ENCODE assay signal across 16 cellular contexts in genomic region chr13:85698236-85698635, GRCh38.
"Had no signal": no experiment of that assay in that cellular context is flagged by ENCODE, and none has a peak within 500 bp of the region (broad histone marks: within the 10 kb centered on the region; RNA-seq: fewer than 3 reads in every experiment).

No MANE protein-coding gene starts in this region.

- H3K9me3 ChIP-seq: colonic mucosa had no signal

- H3K27ac Mint-ChIP-seq: endodermal cell, mesothelial cell of epicardium, natural killer cell had no signal

- H3K79me2 ChIP-seq: hepatocyte had no signal

- H2AFZ ChIP-seq: hepatocyte had no signal

- H3K4me2 ChIP-seq: hepatocyte had no signal

- H3K4me3 ChIP-seq: colonic mucosa, hepatocyte had no signal

- H3K27ac ChIP-seq: colonic mucosa, hepatocyte had no signal

- H3K4me3 Mint-ChIP-seq: endodermal cell, mesothelial cell of epicardium, natural killer cell, neural crest cell had no signal

- H3K36me3 ChIP-seq: colonic mucosa had no signal

- H3K4me1 Mint-ChIP-seq: endodermal cell, natural killer cell, neural crest cell had no signal

- H3K27me3 ChIP-seq: colonic mucosa, hepatocyte had no signal

- DNase-seq: colonic mucosa; dermis blood vessel endothelial cell; endodermal cell; erythroblast; foreskin melanocyte; head of caudate nucleus; natural killer cell; posterior cingulate gyrus; right cardiac atrium; small intestine; stimulated activated CD4-positive, alpha-beta T cell treated with anti-CD3 and anti-CD28 coated beads, Interleukin-12 subunit alpha, Interleukin-12 subunit beta, amount 100 ng/mL, for 4 hours; stimulated activated naive CD4-positive, alpha-beta T cell; trophoblast cell had no signal

- H3K4me1 ChIP-seq: colonic mucosa had no signal

- H3K36me3 Mint-ChIP-seq: natural killer cell had no signal
